Comparison of ENCODE assay signal across 2 cellular contexts in genomic region chr13:111345682-111346081, GRCh38.
TF ChIP-seq lines count a peak whose summit lies in the region.

No MANE protein-coding gene starts in this region.

TF ChIP-seq in IMR-90, 13 proteins besides CTCF, POLR2A, EP300 and RAD21:
- TF ChIP-seq ELK1 (IDR thresholded peaks at IDR 0.05; ENCODE audit: borderline replicate concordance, low read depth, low read length) = no peak
- no peak for TF ChIP-seq MAZ (IDR thresholded peaks at IDR 0.05; ENCODE audit: borderline replicate concordance, low read depth, low read length)
- TF ChIP-seq BHLHE40 (IDR thresholded peaks at IDR 0.05; ENCODE audit: low read depth, low read length) = no peak
- no peak for TF ChIP-seq MAFK (IDR thresholded peaks at IDR 0.05; ENCODE audit: low read depth, low read length)
- no peak for TF ChIP-seq SMC3 (IDR thresholded peaks at IDR 0.05; ENCODE audit: low read depth, low read length)
- TF ChIP-seq FOS (IDR thresholded peaks at IDR 0.05; ENCODE audit: low read depth, low read length) = no peak
- TF ChIP-seq CEBPB (IDR thresholded peaks at IDR 0.05; ENCODE audit: low read depth, low read length) = no peak
- TF ChIP-seq MXI1 (IDR thresholded peaks at IDR 0.05; ENCODE audit: borderline replicate concordance, low read depth, low read length) = no peak
- no peak for TF ChIP-seq CHD1 (IDR thresholded peaks at IDR 0.05; ENCODE audit: low read depth, low read length)
- no peak for TF ChIP-seq RFX5 (IDR thresholded peaks at IDR 0.05; ENCODE audit: low read depth, low read length)
- no peak for TF ChIP-seq NFE2L2 (IDR thresholded peaks at IDR 0.05; ENCODE audit: low read depth, low read length)
- no peak for TF ChIP-seq RCOR1 (IDR thresholded peaks at IDR 0.05; ENCODE audit: insufficient replicate concordance, low read length)
- TF ChIP-seq USF2 (IDR thresholded peaks at IDR 0.05; ENCODE audit: low read depth, low read length) = no peak

TF ChIP-seq in HepG2, 621 proteins besides CTCF, POLR2A, EP300 and RAD21:
- TF ChIP-seq E2F5 (CRISPR knock-in tag; conservative IDR thresholded peaks at IDR 0.05) (no peak), ZNF770 (CRISPR knock-in tag; IDR thresholded peaks at IDR 0.05) (no peak), ZNF232 (CRISPR knock-in tag; IDR thresholded peaks at IDR 0.05; ENCODE audit: borderline replicate concordance) (no peak), ZC3H4 (CRISPR knock-in tag; IDR thresholded peaks at IDR 0.05; ENCODE audit: borderline replicate concordance) (no peak), CCAR2 (optimal IDR thresholded peaks at IDR 0.05; ENCODE audit: low read depth, low read length) (no peak), ZNF441 (CRISPR knock-in tag; IDR thresholded peaks at IDR 0.05; ENCODE audit: borderline replicate concordance) (no peak), NFKBIZ (CRISPR knock-in tag; IDR thresholded peaks at IDR 0.05) (no peak), IRF1 (CRISPR knock-in tag; IDR thresholded peaks at IDR 0.05; ENCODE audit: low read depth) (no peak), PRDM10 (CRISPR knock-in tag; IDR thresholded peaks at IDR 0.05; ENCODE audit: low read depth) (no peak), ZNF747 (CRISPR knock-in tag; IDR thresholded peaks at IDR 0.05; ENCODE audit: borderline replicate concordance) (no peak), FOSL2 (CRISPR knock-in tag; IDR thresholded peaks at IDR 0.05) (no peak), ZNF883 (CRISPR knock-in tag; IDR thresholded peaks at IDR 0.05; ENCODE audit: not compliant biosample characterization) (no peak), ZNF253 (CRISPR knock-in tag; IDR thresholded peaks at IDR 0.05; ENCODE audit: borderline replicate concordance) (no peak), ZMAT3 (CRISPR knock-in tag; conservative IDR thresholded peaks at IDR 0.05) (no peak), NFKB2 (CRISPR knock-in tag; IDR thresholded peaks at IDR 0.05; ENCODE audit: borderline replicate concordance) (no peak), ZNF564 (CRISPR knock-in tag; IDR thresholded peaks at IDR 0.05) (no peak)
